ENCODE assay signal across 27 cellular contexts in genomic region chr14:66231823-66232222, GRCh38.
"Had no signal": no experiment of that assay in that cellular context is flagged by ENCODE, and none has a peak within 500 bp of the region (broad histone marks: within the 10 kb centered on the region; RNA-seq: fewer than 3 reads in every experiment).

No MANE protein-coding gene starts in this region.

- H3K27ac Mint-ChIP-seq: activated CD4-positive, alpha-beta T cell treated with anti-CD3 and anti-CD28 coated beads, Interleukin-2, amount 10 ng/mL, durations not matched to agents 7 days and 5 days; activated CD8-positive, alpha-beta T cell treated with anti-CD3 and anti-CD28 coated beads, Interleukin-2, amount 10 ng/mL, durations not matched to agents 7 days and 5 days; activated naive CD8-positive, alpha-beta T cell treated with anti-CD3 and anti-CD28 coated beads, Interleukin-2, amount 50 U/mL, for 24 hours; activated T-helper 1 cell treated with anti-CD3 and anti-CD28 coated beads, Interleukin-12 subunit alpha, Interleukin-12 subunit beta, Interleukin-2, Interleukin-4 antibody, amounts not matched to agents 30 ng/mL and 10 ng/mL and 1 ng/mL, durations not matched to agents 14 hours and 24 hours and 36 hours; naive thymus-derived CD4-positive, alpha-beta T cell; neural progenitor cell; type B pancreatic cell had no signal

- H3K36me3 Mint-ChIP-seq: neural progenitor cell, type B pancreatic cell had no signal

- H3K4me3 ChIP-seq: cardiac muscle cell, left lung, lung, neural progenitor cell, sigmoid colon, smooth muscle cell, thoracic aorta, vagina had no signal

- H3K4me3 Mint-ChIP-seq: activated CD4-positive, alpha-beta T cell treated with anti-CD3 and anti-CD28 coated beads, Interleukin-2, amount 10 ng/mL, durations not matched to agents 7 days and 5 days; activated CD8-positive, alpha-beta T cell treated with anti-CD3 and anti-CD28 coated beads, Interleukin-2, amount 10 ng/mL, durations not matched to agents 7 days and 5 days; activated naive CD8-positive, alpha-beta T cell treated with anti-CD3 and anti-CD28 coated beads, Interleukin-2, amount 50 U/mL, for 24 hours; activated T-helper 1 cell treated with anti-CD3 and anti-CD28 coated beads, Interleukin-12 subunit alpha, Interleukin-12 subunit beta, Interleukin-2, Interleukin-4 antibody, amounts not matched to agents 30 ng/mL and 10 ng/mL and 1 ng/mL, durations not matched to agents 14 hours and 24 hours and 36 hours; naive thymus-derived CD4-positive, alpha-beta T cell; neural progenitor cell; type B pancreatic cell had no signal

- ATAC-seq: activated CD4-positive, CD25-positive, alpha-beta regulatory T cell treated with anti-CD3 and anti-CD28 coated beads, Interleukin-2, amount 50 U/mL, for 24 hours; activated CD8-positive, alpha-beta T cell treated with anti-CD3 and anti-CD28 coated beads, Interleukin-2, amount 10 ng/mL, durations not matched to agents 7 days and 5 days; activated naive CD8-positive, alpha-beta T cell treated with anti-CD3 and anti-CD28 coated beads, Interleukin-2, amount 50 U/mL, for 24 hours; left lung; naive thymus-derived CD4-positive, alpha-beta T cell had no signal

- H3K9ac ChIP-seq: neural progenitor cell had no signal

- H3K9me3 ChIP-seq: thoracic aorta, vagina had no signal

- H3K36me3 ChIP-seq: cardiac muscle cell, left lung, neural progenitor cell, sigmoid colon, thoracic aorta, vagina had no signal

- DNase-seq: activated CD4-positive, alpha-beta T cell treated with anti-CD3 and anti-CD28 coated beads, Interleukin-2, amount 10 ng/mL, durations not matched to agents 7 days and 5 days; activated CD8-positive, alpha-beta T cell treated with anti-CD3 and anti-CD28 coated beads, Interleukin-2, amount 10 ng/mL, durations not matched to agents 7 days and 5 days; activated gamma-delta T cell; activated naive CD4-positive, alpha-beta T cell treated with anti-CD3 and anti-CD28 coated beads, Interleukin-2, amount 50 U/mL, for 16 hours; activated naive CD8-positive, alpha-beta T cell treated with anti-CD3 and anti-CD28 coated beads, Interleukin-2, amount 50 U/mL, for 24 hours; effector CD4-positive, alpha-beta T cell; erythroblast; foreskin melanocyte; hippocampal formation; kidney glomerular epithelial cell; left lung; naive thymus-derived CD4-positive, alpha-beta T cell; retina; sigmoid colon; stimulated activated CD4-positive, alpha-beta T cell treated with anti-CD3 and anti-CD28 coated beads, Interleukin-15, amount 100 ng/mL, for 24 hours; stimulated activated CD8-positive, alpha-beta memory T cell treated with anti-CD3 and anti-CD28 coated beads, Interleukin-4, amount 100 ng/mL, for 48 hours; stimulated activated naive CD4-positive, alpha-beta T cell treated with Interleukin-2 at 50 U/mL for 16 hours had no signal

- H3K27ac ChIP-seq: cardiac muscle cell, left lung, neural progenitor cell, sigmoid colon, thoracic aorta, vagina, VCaP had no signal
